ENCODE assay signal across 2 cellular contexts in the genomic region with DNA sequence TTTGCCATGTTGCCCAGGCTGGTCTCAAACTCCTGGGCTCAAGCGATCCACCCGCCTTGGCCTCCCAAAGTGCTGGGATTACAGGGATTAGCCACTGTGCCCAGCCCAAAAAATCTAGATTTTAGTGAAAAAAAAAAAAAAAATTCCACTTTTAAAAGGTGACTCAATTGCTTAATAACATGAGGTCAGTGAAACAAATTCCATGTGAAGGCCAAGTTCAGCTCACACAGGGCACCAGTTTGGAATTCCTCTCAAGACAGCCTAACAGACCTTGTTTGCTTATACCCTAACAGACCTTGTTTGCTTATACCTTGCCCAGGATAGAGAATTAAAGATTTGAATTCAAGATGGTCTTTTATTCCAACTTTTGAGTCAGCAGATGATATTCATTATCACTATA.
TF ChIP-seq lines count a peak whose summit lies in the region.

No MANE protein-coding gene starts in this region.

TF ChIP-seq in IMR-90, 13 proteins besides CTCF, POLR2A, EP300 and RAD21:
- TF ChIP-seq CEBPB (IDR thresholded peaks at IDR 0.05; ENCODE audit: low read depth, low read length) (peak; percentile 46; the same call in 1 of the 2 replicates), NFE2L2 (IDR thresholded peaks at IDR 0.05; ENCODE audit: low read depth, low read length) (no peak), MAFK (IDR thresholded peaks at IDR 0.05; ENCODE audit: low read depth, low read length) (no peak), RCOR1 (IDR thresholded peaks at IDR 0.05; ENCODE audit: insufficient replicate concordance, low read length) (no peak), SMC3 (IDR thresholded peaks at IDR 0.05; ENCODE audit: low read depth, low read length) (no peak), RFX5 (IDR thresholded peaks at IDR 0.05; ENCODE audit: low read depth, low read length) (no peak)

TF ChIP-seq in HepG2, 621 proteins besides CTCF, POLR2A, EP300 and RAD21:
- TF ChIP-seq TRIM24 (CRISPR knock-in tag; IDR thresholded peaks at IDR 0.05) (no peak), MAZ (IDR thresholded peaks at IDR 0.05; ENCODE audit: borderline replicate concordance, low read depth, low read length) (no peak), MAZ (CRISPR knock-in tag; IDR thresholded peaks at IDR 0.05; ENCODE audit: low read depth) (no peak), TEAD3 (CRISPR knock-in tag; optimal IDR thresholded peaks at IDR 0.05; ENCODE audit: borderline replicate concordance) (peak; percentile 39), BCL6 (CRISPR knock-in tag; IDR thresholded peaks at IDR 0.05) (peak; percentile 53; the same call in 1 of the 2 replicates), ZNF776 (CRISPR knock-in tag; IDR thresholded peaks at IDR 0.05) (no peak), RBFOX2 (IDR thresholded peaks at IDR 0.05; ENCODE audit: low read depth, low read length) (0 out of 2 replicates have a peak, but pooled peaks have one; percentile 31), ZNF569 (CRISPR knock-in tag; IDR thresholded peaks at IDR 0.05; ENCODE audit: borderline replicate concordance) (no peak), POLR2AphosphoS2 (IDR thresholded peaks at IDR 0.05; ENCODE audit: low read depth, low read length) (peak; percentile 49), HMG20B (CRISPR knock-in tag; conservative IDR thresholded peaks at IDR 0.05) (no peak), RARA (CRISPR knock-in tag; IDR thresholded peaks at IDR 0.05) (peak; percentile 33; the same call in 1 of the 2 replicates), SKI (IDR thresholded peaks at IDR 0.05; ENCODE audit: partially characterized antibody) (peak; percentile 39), ZNF709 (CRISPR knock-in tag; IDR thresholded peaks at IDR 0.05) (0 out of 2 replicates have a peak, but pooled peaks have one; percentile 12), RNF2 (conservative IDR thresholded peaks at IDR 0.05; ENCODE audit: low read depth) (no peak), ZNF337 (CRISPR knock-in tag; IDR thresholded peaks at IDR 0.05; ENCODE audit: borderline replicate concordance, low read depth) (no peak)
- TF ChIP-seq, protein P1, sequence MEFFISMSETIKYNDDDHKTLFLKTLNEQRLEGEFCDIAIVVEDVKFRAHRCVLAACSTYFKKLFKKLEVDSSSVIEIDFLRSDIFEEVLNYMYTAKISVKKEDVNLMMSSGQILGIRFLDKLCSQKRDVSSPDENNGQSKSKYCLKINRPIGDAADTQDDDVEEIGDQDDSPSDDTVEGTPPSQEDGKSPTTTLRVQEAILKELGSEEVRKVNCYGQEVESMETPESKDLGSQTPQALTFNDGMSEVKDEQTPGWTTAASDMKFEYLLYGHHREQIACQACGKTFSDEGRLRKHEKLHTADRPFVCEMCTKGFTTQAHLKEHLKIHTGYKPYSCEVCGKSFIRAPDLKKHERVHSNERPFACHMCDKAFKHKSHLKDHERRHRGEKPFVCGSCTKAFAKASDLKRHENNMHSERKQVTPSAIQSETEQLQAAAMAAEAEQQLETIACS (CRISPR knock-in tag; IDR thresholded peaks at IDR 0.05), result no peak
- TF ChIP-seq, protein P2, sequence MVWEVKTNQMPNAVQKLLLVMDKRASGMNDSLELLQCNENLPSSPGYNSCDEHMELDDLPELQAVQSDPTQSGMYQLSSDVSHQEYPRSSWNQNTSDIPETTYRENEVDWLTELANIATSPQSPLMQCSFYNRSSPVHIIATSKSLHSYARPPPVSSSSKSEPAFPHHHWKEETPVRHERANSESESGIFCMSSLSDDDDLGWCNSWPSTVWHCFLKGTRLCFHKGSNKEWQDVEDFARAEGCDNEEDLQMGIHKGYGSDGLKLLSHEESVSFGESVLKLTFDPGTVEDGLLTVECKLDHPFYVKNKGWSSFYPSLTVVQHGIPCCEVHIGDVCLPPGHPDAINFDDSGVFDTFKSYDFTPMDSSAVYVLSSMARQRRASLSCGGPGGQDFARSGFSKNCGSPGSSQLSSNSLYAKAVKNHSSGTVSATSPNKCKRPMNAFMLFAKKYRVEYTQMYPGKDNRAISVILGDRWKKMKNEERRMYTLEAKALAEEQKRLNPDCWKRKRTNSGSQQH (CRISPR knock-in tag; IDR thresholded peaks at IDR 0.05; ENCODE audit: low read depth), result no peak
- TF ChIP-seq, protein P3, sequence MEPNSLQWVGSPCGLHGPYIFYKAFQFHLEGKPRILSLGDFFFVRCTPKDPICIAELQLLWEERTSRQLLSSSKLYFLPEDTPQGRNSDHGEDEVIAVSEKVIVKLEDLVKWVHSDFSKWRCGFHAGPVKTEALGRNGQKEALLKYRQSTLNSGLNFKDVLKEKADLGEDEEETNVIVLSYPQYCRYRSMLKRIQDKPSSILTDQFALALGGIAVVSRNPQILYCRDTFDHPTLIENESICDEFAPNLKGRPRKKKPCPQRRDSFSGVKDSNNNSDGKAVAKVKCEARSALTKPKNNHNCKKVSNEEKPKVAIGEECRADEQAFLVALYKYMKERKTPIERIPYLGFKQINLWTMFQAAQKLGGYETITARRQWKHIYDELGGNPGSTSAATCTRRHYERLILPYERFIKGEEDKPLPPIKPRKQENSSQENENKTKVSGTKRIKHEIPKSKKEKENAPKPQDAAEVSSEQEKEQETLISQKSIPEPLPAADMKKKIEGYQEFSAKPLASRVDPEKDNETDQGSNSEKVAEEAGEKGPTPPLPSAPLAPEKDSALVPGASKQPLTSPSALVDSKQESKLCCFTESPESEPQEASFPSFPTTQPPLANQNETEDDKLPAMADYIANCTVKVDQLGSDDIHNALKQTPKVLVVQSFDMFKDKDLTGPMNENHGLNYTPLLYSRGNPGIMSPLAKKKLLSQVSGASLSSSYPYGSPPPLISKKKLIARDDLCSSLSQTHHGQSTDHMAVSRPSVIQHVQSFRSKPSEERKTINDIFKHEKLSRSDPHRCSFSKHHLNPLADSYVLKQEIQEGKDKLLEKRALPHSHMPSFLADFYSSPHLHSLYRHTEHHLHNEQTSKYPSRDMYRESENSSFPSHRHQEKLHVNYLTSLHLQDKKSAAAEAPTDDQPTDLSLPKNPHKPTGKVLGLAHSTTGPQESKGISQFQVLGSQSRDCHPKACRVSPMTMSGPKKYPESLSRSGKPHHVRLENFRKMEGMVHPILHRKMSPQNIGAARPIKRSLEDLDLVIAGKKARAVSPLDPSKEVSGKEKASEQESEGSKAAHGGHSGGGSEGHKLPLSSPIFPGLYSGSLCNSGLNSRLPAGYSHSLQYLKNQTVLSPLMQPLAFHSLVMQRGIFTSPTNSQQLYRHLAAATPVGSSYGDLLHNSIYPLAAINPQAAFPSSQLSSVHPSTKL (CRISPR knock-in tag; IDR thresholded peaks at IDR 0.05), result peak; percentile 41; the same call in 1 of the 2 replicates
